ENCODE assay signal across 30 cellular contexts in genomic region chr5:72565519-72566289, GRCh38. TPM values are rescaled to one million over a fixed set of nuclear protein-coding genes. Genes with fewer than 3 reads are reported as not detected.
DNase-seq lines count a peak whose midpoint lies in the region; ATAC-seq, FAIRE-seq and TF ChIP-seq lines count a peak whose summit lies in the region.
"Had no signal": no experiment of that assay in that cellular context is flagged by ENCODE, and none has a peak within 500 bp of the region (broad histone marks: within the 10 kb centered on the region; RNA-seq: fewer than 3 reads in every experiment).

No MANE protein-coding gene starts in this region.

- no peaks in the 10 kb centered on the region for H3K9me1 ChIP-seq in K562 (ENCODE audit: control insufficient read depth, insufficient read depth, low read length)

- H3K79me2 ChIP-seq in K562 (ENCODE audit: control insufficient read depth, insufficient read depth, low read length) = no peaks in the 10 kb centered on the region
- H3K79me2 ChIP-seq in mesendoderm (ENCODE audit: control insufficient read depth, insufficient read depth, low read length) = no peaks in the 10 kb centered on the region

- H2BK15ac ChIP-seq in mesendoderm (replicated peaks; ENCODE audit: low read depth) = no peak overlapping the region

- TF ChIP-seq POLR2A in A549 (IDR thresholded peaks at IDR 0.05; ENCODE audit: low read length) = no peak
- no peak for TF ChIP-seq POLR2A in K562 (conservative IDR thresholded peaks at IDR 0.05)

- no peak overlapping the region for H3K4ac ChIP-seq in mesendoderm (ENCODE audit: low read depth, low read length)

- WGBS in A549 (ENCODE audit: missing lambda C conversion rate) = 58% methylated on average over 8 of the region's 8 CpGs
- WGBS in K562 (ENCODE audit: insufficient coverage, low coverage, missing lambda C conversion rate) = 9% methylated on average over 8 of the region's 8 CpGs
- WGBS in mesendoderm (ENCODE audit: extremely low coverage, insufficient coverage, low lambda C conversion rate) = no CpG with 5 or more reads among the region's 8 CpGs

- H3K18ac ChIP-seq in mesendoderm (ENCODE audit: low read length) = no peak overlapping the region

- H3K9ac ChIP-seq in K562 (ENCODE audit: insufficient read depth in 1 of 2, low read depth in 2 of 2, low read length in 2 of 2) = peak overlapping the region; percentile 35 to 39; a peak in 2 of 4 replicates
- no peak overlapping the region for H3K9ac ChIP-seq in mesendoderm (ENCODE audit: low read length)
- H3K9ac ChIP-seq: BLaER1 had no signal

- H3K9me3 ChIP-seq in A549 (peaks cover 2% of the 10 kb centered on the region; the same call in 1 of the 3 replicates), HEK293 (ENCODE audit: control insufficient read depth, insufficient read depth, low read depth, low read length) (no peaks in the 10 kb centered on the region), K562 (replicated peaks; ENCODE audit: control insufficient read depth, insufficient read depth, low read depth, low read length) (0 out of 2 replicates have a peak, but pooled peaks cover 6% of the 10 kb centered on the region)
- H3K9me3 ChIP-seq: BE2C, BLaER1 had no signal

- in situ Hi-C loops in K562 (cut with MboI) = no loop called here

- ATAC-seq in A549 (no peak), K562 (peak; percentile 49), Right ventricle myocardium superior (ENCODE audit: poor library complexity) (no peak), HG03442 (IDR thresholded peaks at IDR 0.05; ENCODE audit: unreplicated experiment) (no peak)
- ATAC-seq: GM12878 had no signal

- no peak overlapping the region for H3K23ac ChIP-seq in mesendoderm (ENCODE audit: low read length)

- H3K27me3 ChIP-seq in K562 (ENCODE audit: control insufficient read depth in 2 of 2, insufficient read depth in 2 of 2, low read length in 2 of 2) = no peaks in the 10 kb centered on the region
- no peaks in the 10 kb centered on the region for H3K27me3 ChIP-seq in mesendoderm (ENCODE audit: insufficient read depth, low read length, poor library complexity)
- H3K27me3 ChIP-seq: BE2C, BLaER1 had no signal

- no peak overlapping the region for H3K4me2 ChIP-seq in A549
- peak overlapping the region; percentile 65 for H3K4me2 ChIP-seq in K562 (ENCODE audit: insufficient read depth, low read length)
- no peak overlapping the region for H3K4me2 ChIP-seq in mesendoderm (ENCODE audit: low read length)
- H3K4me2 ChIP-seq: BLaER1 had no signal

- H4K8ac ChIP-seq in mesendoderm (ENCODE audit: low read depth, low read length) = peak overlapping the region; percentile 82

- H2AK5ac ChIP-seq in mesendoderm (ENCODE audit: low read length) = no peak overlapping the region

- H3K4me3 ChIP-seq in A549 (no peak overlapping the region), HEK293 (ENCODE audit: low read depth, low read length) (no peak overlapping the region), K562 (no peak overlapping the region), mesendoderm (ENCODE audit: low read length) (no peak overlapping the region)
- H3K4me3 ChIP-seq: BLaER1, GM12878 had no signal

- H2BK5ac ChIP-seq in mesendoderm (ENCODE audit: low read length) = no peak overlapping the region

- TF ChIP-seq RAD21 in A549 (conservative IDR thresholded peaks at IDR 0.05 in 1 of 2, IDR thresholded peaks at IDR 0.05 in 1 of 2) (no peak), K562 (CRISPR knock-in tag; conservative IDR thresholded peaks at IDR 0.05 in 1 of 2, IDR thresholded peaks at IDR 0.05 in 1 of 2) (no peak)

- H3K4me1 ChIP-seq in A549 (no peaks in the 10 kb centered on the region), HEK293 (ENCODE audit: control insufficient read depth, insufficient read depth, low read length) (no peaks in the 10 kb centered on the region), K562 (replicated peaks in 1 of 2; ENCODE audit: control insufficient read depth in 2 of 2, insufficient read depth in 2 of 2, low read length in 2 of 2) (peaks cover 13 to 40% of the 10 kb centered on the region in 2 experiments), mesendoderm (ENCODE audit: control insufficient read depth, low read depth, low read length) (no peaks in the 10 kb centered on the region)
- H3K4me1 ChIP-seq: BE2C, BLaER1 had no signal

- no peak for TF ChIP-seq EP300 in A549 (IDR thresholded peaks at IDR 0.05)
- TF ChIP-seq EP300 in K562 (IDR thresholded peaks at IDR 0.05; ENCODE audit: low read length) = no peak

- H3K36me3 ChIP-seq in HEK293 (ENCODE audit: control insufficient read depth in 2 of 2, insufficient read depth in 1 of 2, low read length in 2 of 2) = no peaks in the 10 kb centered on the region
- H3K36me3 ChIP-seq in K562 (ENCODE audit: control insufficient read depth, insufficient read depth, low read length) = no peaks in the 10 kb centered on the region
- H3K36me3 ChIP-seq in mesendoderm (ENCODE audit: control insufficient read depth, insufficient read depth, low read length) = no peaks in the 10 kb centered on the region
- H3K36me3 ChIP-seq: BE2C, BLaER1 had no signal

- FAIRE-seq in A549 (lab: Jason Lieb, UNC) (no peak), K562 (lab: Jason Lieb, UNC) (peak; percentile 70)
- FAIRE-seq: A204.1, GM12892, GM18507 had no signal

- no peak overlapping the region for H3K56ac ChIP-seq in mesendoderm (ENCODE audit: low read length)

- H2BK120ac ChIP-seq in mesendoderm (ENCODE audit: low read depth, low read length) = no peak overlapping the region

- DNase-seq in A549 (ENCODE audit: low read depth in 1 of 2, low spot score in 1 of 2) (no peak), K562 (ENCODE audit: extremely low read depth in 1 of 4, low spot score in 3 of 4) (peak in 2 of 4 experiments; percentile 31 to 64), mesendoderm (no peak), Right ventricle myocardium superior (no peak), hypothalamus (lab: John Stamatoyannopoulos, UW) (no peak)
- no peak for DNase-seq in activated CD4-positive, alpha-beta T cell treated with anti-CD3 and anti-CD28 coated beads for 4 hours
- DNase-seq: 8988T; BE2C; C1 segment of cervical spinal cord; CD4-positive, alpha-beta memory T cell; CD4-positive, CD25-positive, alpha-beta regulatory T cell; CD8-positive, alpha-beta memory T cell; COR-L47; DMS 273 treated with DMSO at 0.1 percent for 48 hours; DMS153; DMS53; DMS79; DND-41; EL; GDM1 had no signal

- H2AFZ ChIP-seq in K562 (ENCODE audit: low read depth, low read length) = peak overlapping the region; percentile 84

- H3K79me1 ChIP-seq in mesendoderm (ENCODE audit: low read length) = no peaks in the 10 kb centered on the region

- no TSS peak for BruUV-seq in K562 (replicated peaks; lab: Mats Ljungman, UMichigan)

- TF ChIP-seq CTCF in A549 (IDR thresholded peaks at IDR 0.05) (no peak), HEK293 (tag by site-specific recombination; IDR thresholded peaks at IDR 0.05) (no peak), K562 (IDR thresholded peaks at IDR 0.05 in 2 of 3, conservative IDR thresholded peaks at IDR 0.05 in 1 of 3; ENCODE audit: insufficient read depth in 2 of 3, low read depth in 1 of 3, low read length in 3 of 3) (no peak)

- POLR2A ChIA-PET in A549 (lab: Yijun Ruan, JAX) = no interaction called here
- POLR2A ChIA-PET in HEK293 (lab: Yijun Ruan, JAX) = no interaction called here
- POLR2A ChIA-PET in K562 (lab: Yijun Ruan, JAX) = interaction anchor here (0.7 to 1.6 kb wide), 3 partner anchors 11 to 32 kb away, joined by 3 to 4 read pairs (median 4); no protein-coding TSS in a partner anchor

- H3K27ac ChIP-seq in A549 (no peak overlapping the region), HEK293 (ENCODE audit: extremely low read depth, low read depth, low read length) (no peak overlapping the region), K562 (ENCODE audit: extremely low read depth, low read depth, low read length) (peak overlapping the region; percentile 49), mesendoderm (ENCODE audit: low read depth, low read length) (no peak overlapping the region)
- H3K27ac ChIP-seq: BLaER1 had no signal

- no peak overlapping the region for H4K5ac ChIP-seq in mesendoderm (ENCODE audit: low read length)

- CTCF ChIA-PET in A549 (lab: Yijun Ruan, JAX) = interaction anchor here (0.7 to 3.1 kb wide), 5 partner anchors 10 to 250 kb away, joined by 3 to 8 read pairs (median 4); no protein-coding TSS in a partner anchor
- CTCF ChIA-PET in HEK293 (lab: Yijun Ruan, JAX) = interaction anchor here (0.6 to 1.1 kb wide), 6 partner anchors 22 to 791 kb away, joined by 3 to 4 read pairs (median 3); no protein-coding TSS in a partner anchor
- CTCF ChIA-PET in K562 (lab: Yijun Ruan, JAX; ENCODE audit: low intra/inter-chr PET ratio) = no interaction called here

- H4K20me1 ChIP-seq in K562 (replicated peaks; ENCODE audit: control insufficient read depth, insufficient read depth, low read length) = no peaks in the 10 kb centered on the region
- H4K20me1 ChIP-seq: BLaER1 had no signal

- intact Hi-C loops in K562 (cut with micrococcal nuclease) (no loop called here), Right ventricle myocardium superior (cut with DNase I) (no loop called here)

TF ChIP-seq in K562, 482 proteins besides CTCF, POLR2A, EP300 and RAD21 (continues in another document):
- TF ChIP-seq SIRT6 (IDR thresholded peaks at IDR 0.05; ENCODE audit: low read depth, low read length) = no peak
- peak; percentile 35; the same call in 1 of the 2 replicates for TF ChIP-seq DPF2 (IDR thresholded peaks at IDR 0.05)

RNA-seq across cellular contexts. Expression of gene ZNF366, which starts 58.5 kb away (rescaled TPM):
- polyA plus RNA-seq in A549 (2011; rRNA removed) (not detected in 2 replicates), A549 (2017; fragmentation: RNase III; extraction: RNeasy Plus Mini Kit Qiagen cat#74134 plus additional on column Dnase treatment) (not detected in 3 replicates), K562 (2011; rRNA removed) (not detected in 2 replicates), K562 (2014; fragmentation: Illumina TruSeq; extraction: Trizol) (not detected in 2 replicates), K562 (2014; fragmentation: Nextera tagmentation; extraction: Ambion mirVana) (not detected), K562 (2014; rRNA removed) (not detected in 2 replicates)
- not detected in 2 replicates for polyA plus RNA-seq in A549 (2012; cell fraction: cytosol; rRNA removed)
- polyA plus RNA-seq in A549 (2012; cell fraction: nucleus; rRNA removed) = not detected in 2 replicates
- not detected in 2 replicates for polyA minus RNA-seq in A549 (2011; rRNA and poly(A)+ RNA removed)
- total RNA-seq in K562 (2011; cell fraction: chromatin; rRNA removed; ENCODE audit: low replicate concordance) = not detected in 2 replicates
- total RNA-seq in K562 (2011; cell fraction: nucleolus; rRNA removed) = not detected in 2 replicates
- not detected in 2 replicates for total RNA-seq in K562 (2011; cell fraction: nucleoplasm; rRNA removed)
- total RNA-seq in K562 (2014; rRNA removed) (not detected in 2 replicates), K562 (2014; rRNA removed; fragmentation: Illumina TruSeq; extraction: Trizol) (not detected in 2 replicates), K562 (2015; rRNA removed; fragmentation: Illumina TruSeq; extraction: Trizol) (not detected in 2 replicates), K562 (2021) (not detected in 2 replicates), Right ventricle myocardium superior (8.0 TPM)
- polyA plus RNA-seq in K562 (2011; cell fraction: cytosol; rRNA removed) = not detected in 2 replicates
- not detected in 2 replicates for polyA plus RNA-seq in K562 (2011; cell fraction: nucleus; rRNA removed)
- not detected in 2 replicates for polyA plus RNA-seq in K562 (2012)
- not detected in 2 replicates for polyA minus RNA-seq in K562 (2011; rRNA and poly(A)+ RNA removed)
- polyA minus RNA-seq in K562 (2011; cell fraction: cytosol; rRNA and poly(A)+ RNA removed) = not detected in 2 replicates
- polyA minus RNA-seq in K562 (2011; cell fraction: nucleus; rRNA and poly(A)+ RNA removed) = not detected in 2 replicates
- polyA plus RNA-seq in mesendoderm (2013, experiment 1 of 2) = not detected
- not detected for polyA plus RNA-seq in mesendoderm (2013, experiment 2 of 2)
- total RNA-seq: CD4-positive, CD25-positive, alpha-beta regulatory T cell; CD8-positive, alpha-beta memory T cell; Daoy; G401 had no signal
- polyA plus RNA-seq: AG04450; CD4-positive, alpha-beta memory T cell; CD4-positive, CD25-positive, alpha-beta regulatory T cell; CD8-positive, alpha-beta memory T cell had no signal
